In genomic region chr16:57797526-57798266, GRCh38 we compare ENCODE assay signal across 12 cellular contexts. TPM values are rescaled to one million over a fixed set of nuclear protein-coding genes. Genes with fewer than 3 reads are reported as not detected.
DNase-seq lines count a peak whose midpoint lies in the region; ATAC-seq and TF ChIP-seq lines count a peak whose summit lies in the region.
"Had no signal": no experiment of that assay in that cellular context is flagged by ENCODE, and none has a peak within 500 bp of the region (broad histone marks: within the 10 kb centered on the region; RNA-seq: fewer than 3 reads in every experiment).

No MANE protein-coding gene starts in this region.

- no peak overlapping the region for H3K27ac Mint-ChIP-seq in stimulated activated naive CD8-positive, alpha-beta T cell treated with anti-CD3 and anti-CD28 coated beads, Interleukin-15, amount 100 ng/mL, for 72 hours
- H3K27ac Mint-ChIP-seq in activated CD8-positive, alpha-beta memory T cell treated with anti-CD3 and anti-CD28 coated beads, Interleukin-2, amount 10 ng/mL, durations not matched to agents 7 days and 5 days = no peak overlapping the region
- H3K27ac Mint-ChIP-seq: activated CD4-positive, alpha-beta memory T cell treated with anti-CD3 and anti-CD28 coated beads for 36 hours had no signal

- no peak overlapping the region for H3K4me3 ChIP-seq in BLaER1
- H3K4me3 ChIP-seq in mucosa of rectum (ENCODE audit: low read length in 2 of 2) = peak overlapping the region; percentile 8 to 26

- H3K27me3 ChIP-seq in BLaER1 = no peaks in the 10 kb centered on the region
- H3K27me3 ChIP-seq in foreskin keratinocyte = no peaks in the 10 kb centered on the region
- peaks cover 26 to 41% of the 10 kb centered on the region in 2 donors for H3K27me3 ChIP-seq in mucosa of rectum (ENCODE audit: control insufficient read depth in 2 of 2, insufficient read depth in 2 of 2, low read length in 2 of 2)

- peak overlapping the region; percentile 100 for H3K4me2 ChIP-seq in BLaER1

- peak; percentile 70 for ATAC-seq in foreskin keratinocyte
- no peak for ATAC-seq in stimulated activated naive CD8-positive, alpha-beta T cell treated with anti-CD3 and anti-CD28 coated beads, Interleukin-15, amount 100 ng/mL, for 72 hours
- no peak for ATAC-seq in activated CD8-positive, alpha-beta memory T cell treated with anti-CD3 and anti-CD28 coated beads, Interleukin-2, amount 10 ng/mL, durations not matched to agents 7 days and 5 days
- ATAC-seq: Panc1 had no signal

- H3K4me1 ChIP-seq in BLaER1 = peaks cover 69% of the 10 kb centered on the region
- H3K4me1 ChIP-seq in foreskin keratinocyte = no peaks in the 10 kb centered on the region
- peaks cover 26 to 29% of the 10 kb centered on the region in 2 donors for H3K4me1 ChIP-seq in mucosa of rectum (ENCODE audit: control insufficient read depth in 2 of 2, insufficient read depth in 2 of 2, low read length in 2 of 2)

- CTCF ChIA-PET in activated CD8-positive, alpha-beta memory T cell treated with anti-CD3 and anti-CD28 coated beads, Interleukin-2, amount 10 ng/mL, durations not matched to agents 7 days and 5 days (lab: Charles Lee) = no interaction called here

- H3K36me3 Mint-ChIP-seq in activated CD8-positive, alpha-beta memory T cell treated with anti-CD3 and anti-CD28 coated beads, Interleukin-2, amount 10 ng/mL, durations not matched to agents 7 days and 5 days = no peaks in the 10 kb centered on the region
- H3K36me3 Mint-ChIP-seq: activated CD4-positive, alpha-beta memory T cell treated with anti-CD3 and anti-CD28 coated beads for 36 hours had no signal

- H3K4me3 Mint-ChIP-seq in stimulated activated naive CD8-positive, alpha-beta T cell treated with anti-CD3 and anti-CD28 coated beads, Interleukin-15, amount 100 ng/mL, for 72 hours = no peak overlapping the region
- H3K4me3 Mint-ChIP-seq in activated CD8-positive, alpha-beta memory T cell treated with anti-CD3 and anti-CD28 coated beads, Interleukin-2, amount 10 ng/mL, durations not matched to agents 7 days and 5 days = no peak overlapping the region
- H3K4me3 Mint-ChIP-seq: activated CD4-positive, alpha-beta memory T cell treated with anti-CD3 and anti-CD28 coated beads for 36 hours had no signal

- DNase-seq in NCI-H510A treated with DMSO at 0.1 percent for 48 hours (lab: John Stamatoyannopoulos, UW) = peak; percentile 72
- DNase-seq in foreskin keratinocyte = peak in 1 of 2 donors; percentile 83
- no peak for DNase-seq in NCI-H1930 (lab: John Stamatoyannopoulos, UW)
- DNase-seq in stimulated activated naive CD8-positive, alpha-beta T cell treated with anti-CD3 and anti-CD28 coated beads, Interleukin-15, amount 100 ng/mL, for 72 hours = no peak
- no peak for DNase-seq in activated CD8-positive, alpha-beta memory T cell treated with anti-CD3 and anti-CD28 coated beads, Interleukin-2, amount 10 ng/mL, durations not matched to agents 7 days and 5 days
- DNase-seq in NCI-H187 treated with DMSO at 0.1 percent for 48 hours (lab: John Stamatoyannopoulos, UW) = no peak
- DNase-seq: activated CD4-positive, alpha-beta memory T cell treated with anti-CD3 and anti-CD28 coated beads for 36 hours; anterior cingulate cortex; KG1 had no signal

- H3K9me3 Mint-ChIP-seq in stimulated activated naive CD8-positive, alpha-beta T cell treated with anti-CD3 and anti-CD28 coated beads, Interleukin-15, amount 100 ng/mL, for 72 hours = no peaks in the 10 kb centered on the region
- H3K9me3 Mint-ChIP-seq in activated CD8-positive, alpha-beta memory T cell treated with anti-CD3 and anti-CD28 coated beads, Interleukin-2, amount 10 ng/mL, durations not matched to agents 7 days and 5 days (ENCODE audit: low read depth) = no peaks in the 10 kb centered on the region
- H3K9me3 Mint-ChIP-seq: activated CD4-positive, alpha-beta memory T cell treated with anti-CD3 and anti-CD28 coated beads for 36 hours had no signal

- H3K27ac ChIP-seq in BLaER1 = peak overlapping the region; percentile 35; the same call in 1 of the 2 replicates
- H3K27ac ChIP-seq in foreskin keratinocyte = peak overlapping the region; percentile 60
- H3K27ac ChIP-seq in mucosa of rectum (ENCODE audit: low read depth in 2 of 2, low read length in 2 of 2) = no peak overlapping the region

- H3K36me3 ChIP-seq in BLaER1 = peaks cover 10% of the 10 kb centered on the region; the same call in 1 of the 2 replicates
- peaks cover 0 to 3% of the 10 kb centered on the region in 2 donors for H3K36me3 ChIP-seq in mucosa of rectum (ENCODE audit: control insufficient read depth in 2 of 2, insufficient read depth in 2 of 2, low read length in 2 of 2)

- H3K9me3 ChIP-seq in BLaER1 = no peaks in the 10 kb centered on the region
- H3K9me3 ChIP-seq in mucosa of rectum (ENCODE audit: control insufficient read depth in 2 of 2, low read length in 2 of 2) = no peaks in the 10 kb centered on the region

- peak; percentile 11 for TF ChIP-seq CTCF in foreskin keratinocyte (conservative IDR thresholded peaks at IDR 0.05)

- H3K9ac ChIP-seq in BLaER1 = peak overlapping the region; percentile 24; the same call in 1 of the 2 replicates
- H3K9ac ChIP-seq in mucosa of rectum (ENCODE audit: low read depth in 1 of 2, low read length in 2 of 2) = no peak overlapping the region

- H3K27me3 Mint-ChIP-seq in stimulated activated naive CD8-positive, alpha-beta T cell treated with anti-CD3 and anti-CD28 coated beads, Interleukin-15, amount 100 ng/mL, for 72 hours = peaks cover 35% of the 10 kb centered on the region
- peaks cover 25% of the 10 kb centered on the region for H3K27me3 Mint-ChIP-seq in activated CD8-positive, alpha-beta memory T cell treated with anti-CD3 and anti-CD28 coated beads, Interleukin-2, amount 10 ng/mL, durations not matched to agents 7 days and 5 days

- no peaks in the 10 kb centered on the region for H4K20me1 ChIP-seq in BLaER1

- H3K4me1 Mint-ChIP-seq in stimulated activated naive CD8-positive, alpha-beta T cell treated with anti-CD3 and anti-CD28 coated beads, Interleukin-15, amount 100 ng/mL, for 72 hours = peaks cover 40% of the 10 kb centered on the region
- peaks cover 22% of the 10 kb centered on the region for H3K4me1 Mint-ChIP-seq in activated CD8-positive, alpha-beta memory T cell treated with anti-CD3 and anti-CD28 coated beads, Interleukin-2, amount 10 ng/mL, durations not matched to agents 7 days and 5 days

RNA-seq across cellular contexts. Expression of gene KIFC3, which starts 4.6 kb away (rescaled TPM):
- 67.8 and 68.5 TPM in 2 replicates for total RNA-seq in foreskin keratinocyte
- polyA plus RNA-seq in foreskin keratinocyte = 47.0 and 48.3 TPM in 2 replicates
- under 1 TPM in 1 of 2 experiments, not detected in 1; 0.47 TPM for total RNA-seq in activated CD8-positive, alpha-beta memory T cell treated with anti-CD3 and anti-CD28 coated beads, Interleukin-2, amount 10 ng/mL, durations not matched to agents 7 days and 5 days

Comparison
In these comparisons a context has a peak if more than half of its experiments do, and no peak if none do; other contexts are left out.
1. H3K27ac ChIP-seq: peak in BLaER1 (single experiment) and foreskin keratinocyte (single experiment); none in mucosa of rectum (0 of 2).
2. RNA of gene KIFC3, which starts 4.6 kb away (total RNA-seq): 67.8 to 68.5 TPM in foreskin keratinocyte; 0.47 TPM in activated CD8-positive, alpha-beta memory T cell treated with anti-CD3 and anti-CD28 coated beads, Interleukin-2, amount 10 ng/mL, durations not matched to agents 7 days and 5 days; every median in the first group is over 10 times any median in the second.